ENCODE assay signal across 12 cellular contexts in genomic region chr2:239979243-239980023, GRCh38. TPM values are rescaled to one million over a fixed set of nuclear protein-coding genes. Genes with fewer than 3 reads are reported as not detected.
A peak's percentile ranks its signal among the peaks of the same experiment; 100 is the strongest.
DNase-seq lines count a peak whose midpoint lies in the region; ATAC-seq, FAIRE-seq and TF ChIP-seq lines count a peak whose summit lies in the region.
"Had no signal": no experiment of that assay in that cellular context is flagged by ENCODE, and none has a peak within 500 bp of the region (broad histone marks: within the 10 kb centered on the region; RNA-seq: fewer than 3 reads in every experiment).

No MANE protein-coding gene starts in this region.

- no peak overlapping the region for H4K8ac ChIP-seq in H1 (ENCODE audit: extremely low read depth, insufficient read depth, low read length)

- POLR2A ChIA-PET in H1 (lab: Charles Lee; ENCODE audit: partially characterized antibody) = no interaction called here

- H2BK5ac ChIP-seq in H1 (ENCODE audit: low read depth, low read length) = no peak overlapping the region; the same call in 1 of the 2 replicates

- H3K79me2 ChIP-seq in GM23248 (ENCODE audit: insufficient read depth) (peaks cover 12% of the 10 kb centered on the region; the same call in 1 of the 2 replicates), H1 (ENCODE audit: control insufficient read depth in 1 of 2, insufficient read depth in 2 of 2, low read length in 2 of 2) (no peaks in the 10 kb centered on the region)

- H3K18ac ChIP-seq in H1 (ENCODE audit: extremely low read depth, low read length) = no peak overlapping the region

- H3K4ac ChIP-seq in H1 (replicated peaks; ENCODE audit: insufficient read length, low read depth, low read length) = no peak overlapping the region

- CTCF ChIA-PET in H1 (lab: Charles Lee; ENCODE audit: partially characterized antibody) = interaction anchor here (0.8 to 5.2 kb wide), 8 partner anchors 11 to 797 kb away, joined by 3 to 41 read pairs (median 6); no protein-coding TSS in a partner anchor

- FAIRE-seq in H1 (lab: Jason Lieb, UNC) = no peak
- FAIRE-seq: frontal cortex had no signal

- no peaks in the 10 kb centered on the region for H3K23me2 ChIP-seq in H1 (ENCODE audit: low read depth, low read length)

- H3K56ac ChIP-seq in H1 (replicated peaks; ENCODE audit: insufficient read length, low read depth, low read length) = no peak overlapping the region

- H2BK15ac ChIP-seq in H1 (ENCODE audit: low read length) = no peak overlapping the region

- 95 to 97% methylated on average over 17 to 19 of the region's 19 CpGs for WGBS in GM23248 (ENCODE audit: low coverage in 1 of 2, low lambda C conversion rate in 2 of 2, missing lambda C conversion rate in 2 of 2), 2 experiments
- 69% methylated on average over 15 of the region's 19 CpGs; no CpG with 5 or more reads in 1 of the 2 experiments for WGBS in H1 (ENCODE audit: extremely low coverage in 1 of 2, insufficient coverage in 1 of 2, insufficient read length in 1 of 2, insufficient replicate concordance in 2 of 2, low coverage in 1 of 2, low lambda C conversion rate in 2 of 2, missing lambda C conversion rate in 1 of 2), 2 experiments
- WGBS in iPS DF 6.9 (ENCODE audit: insufficient coverage, insufficient read length) = no CpG with 5 or more reads among the region's 19 CpGs
- 81 to 82% methylated on average over 17 to 19 of the region's 19 CpGs for WGBS in tibial nerve, 2 donors

- H2BK12ac ChIP-seq in H1 (ENCODE audit: low read depth, low read length) = no peak overlapping the region

- no peak overlapping the region for H3K23ac ChIP-seq in H1 (ENCODE audit: insufficient read length)

- H3K9me2 ChIP-seq in GM23248 (ENCODE audit: insufficient read depth) = no peaks in the 10 kb centered on the region

- TF ChIP-seq POLR2A in H1 (IDR thresholded peaks at IDR 0.05; ENCODE audit: control extremely low read depth in 1 of 2, low read depth in 2 of 2, low read length in 2 of 2) = no peak
- TF ChIP-seq POLR2A in tibial nerve (IDR thresholded peaks at IDR 0.05) = no peak

- 0 out of 2 replicates have a peak, but pooled peaks cover 4% of the 10 kb centered on the region for H3F3A ChIP-seq in GM23248 (ENCODE audit: insufficient read depth)

- H3K79me1 ChIP-seq in H1 (ENCODE audit: low read depth, low read length) = no peaks in the 10 kb centered on the region; the same call in 1 of the 2 replicates

- H3K27me3 ChIP-seq in GM23248 (replicated peaks; ENCODE audit: insufficient read depth) (no peaks in the 10 kb centered on the region), H1 (replicated peaks in 1 of 4; ENCODE audit: control insufficient read depth in 3 of 4, extremely low read depth in 1 of 4, insufficient read depth in 3 of 4, low read length in 3 of 4) (no peaks in the 10 kb centered on the region), iPS DF 6.9 (ENCODE audit: control insufficient read depth, insufficient read depth, low read length) (no peaks in the 10 kb centered on the region), tibial nerve (no peaks in the 10 kb centered on the region)

- TF ChIP-seq EP300 in H1 (IDR thresholded peaks at IDR 0.05; ENCODE audit: borderline replicate concordance in 1 of 2, low read depth in 2 of 2, low read length in 2 of 2) = no peak
- TF ChIP-seq EP300 in tibial nerve (IDR thresholded peaks at IDR 0.05) = no peak

- no peak overlapping the region for H2BK120ac ChIP-seq in H1 (replicated peaks; ENCODE audit: low read depth, low read length)

- H3K9me3 ChIP-seq in GM23248 (ENCODE audit: low read depth) (no peaks in the 10 kb centered on the region), H1 (ENCODE audit: insufficient read depth in 2 of 2, low read depth in 1 of 2, low read length in 1 of 2) (no peaks in the 10 kb centered on the region), iPS DF 6.9 (ENCODE audit: control insufficient read depth, insufficient read depth, low read length) (no peaks in the 10 kb centered on the region), tibial nerve (no peaks in the 10 kb centered on the region)

- no peak overlapping the region for H2AK5ac ChIP-seq in H1 (ENCODE audit: low read depth, low read length)

- H3K27ac ChIP-seq in GM23248 = peak overlapping the region; percentile 81; the same call in 1 of the 2 replicates
- no peak overlapping the region; the same call in 1 of the 2 replicates for H3K27ac ChIP-seq in H1 (ENCODE audit: low read depth, low read length)
- H3K27ac ChIP-seq in iPS DF 6.9 (ENCODE audit: low read length) = no peak overlapping the region
- H3K27ac ChIP-seq in tibial nerve = no peak overlapping the region

- H4K20me1 ChIP-seq in GM23248 (ENCODE audit: insufficient read depth) (no peaks in the 10 kb centered on the region), H1 (replicated peaks in 1 of 2; ENCODE audit: control insufficient read depth in 1 of 2, insufficient read depth in 2 of 2, low read length in 2 of 2) (peaks cover 8 to 9% of the 10 kb centered on the region in 2 experiments)

- H2BK20ac ChIP-seq in H1 (ENCODE audit: low read length) = no peak overlapping the region

- no peak overlapping the region for H4K91ac ChIP-seq in H1 (replicated peaks; ENCODE audit: insufficient read length, low read length)

- no peak overlapping the region for H3K14ac ChIP-seq in H1 (ENCODE audit: insufficient read length)

- no peak overlapping the region for H3K4me3 ChIP-seq in GM23248
- H3K4me3 ChIP-seq in H1 (ENCODE audit: extremely low read depth in 1 of 4, insufficient read depth in 2 of 4, low read depth in 3 of 4, low read length in 4 of 4) = no peak overlapping the region
- no peak overlapping the region for H3K4me3 ChIP-seq in iPS DF 6.9 (ENCODE audit: low read length)
- H3K4me3 ChIP-seq in tibial nerve = no peak overlapping the region

- no peak overlapping the region for H3K4me2 ChIP-seq in GM23248 (ENCODE audit: unreplicated experiment)
- H3K4me2 ChIP-seq in H1 (ENCODE audit: insufficient read depth in 1 of 2, low read depth in 2 of 2, low read length in 2 of 2) = no peak overlapping the region

- peaks cover 4% of the 10 kb centered on the region; the same call in 1 of the 2 replicates for H3K36me3 ChIP-seq in GM23248 (ENCODE audit: low read depth)
- H3K36me3 ChIP-seq in H1 (ENCODE audit: control insufficient read depth in 2 of 4, insufficient read depth in 4 of 4, low read length in 3 of 4) = no peaks in the 10 kb centered on the region; a peak in 1 of 8 replicates
- H3K36me3 ChIP-seq in iPS DF 6.9 (ENCODE audit: control insufficient read depth, insufficient read depth, low read length) = peaks cover 3% of the 10 kb centered on the region; the same call in 1 of the 2 replicates
- peaks cover 0 to 74% (median under 1%) of the 10 kb centered on the region in 3 donors for H3K36me3 ChIP-seq in tibial nerve

- H3K9ac ChIP-seq in GM23248 (peak overlapping the region; percentile 65; the same call in 1 of the 2 replicates), H1 (replicated peaks in 1 of 4; ENCODE audit: extremely low read depth in 1 of 4, low read depth in 3 of 4, low read length in 3 of 4) (no peak overlapping the region)

- TF ChIP-seq RAD21 in H1 (IDR thresholded peaks at IDR 0.05 in 1 of 2, conservative IDR thresholded peaks at IDR 0.05 in 1 of 2; ENCODE audit: low read depth in 2 of 2, low read length in 2 of 2) = peak; percentile 68 to 73

- H3K4me1 ChIP-seq in GM23248 (ENCODE audit: insufficient read depth) = peaks cover 4% of the 10 kb centered on the region; the same call in 1 of the 2 replicates
- H3K4me1 ChIP-seq in H1 (replicated peaks in 1 of 4; ENCODE audit: control insufficient read depth in 3 of 4, insufficient read depth in 4 of 4, low read length in 3 of 4) = no peaks in the 10 kb centered on the region; a peak in 1 of 7 replicates
- 0 out of 2 replicates have a peak, but pooled peaks cover 2% of the 10 kb centered on the region for H3K4me1 ChIP-seq in iPS DF 6.9 (ENCODE audit: control insufficient read depth, insufficient read depth, low read length)
- no peaks in the 10 kb centered on the region for H3K4me1 ChIP-seq in tibial nerve

- intact Hi-C loops in sciatic nerve (cut with DNase I) = no loop called here

- H4K5ac ChIP-seq in H1 (ENCODE audit: insufficient read length, low read depth, low read length) = no peak overlapping the region

- H2AFZ ChIP-seq in GM23248 (no peak overlapping the region), H1 (ENCODE audit: low read length) (no peak overlapping the region)

- peak; percentile 79 for ATAC-seq in sciatic nerve
- ATAC-seq in GM21737 (IDR thresholded peaks at IDR 0.05; ENCODE audit: unreplicated experiment) = no peak

- TF ChIP-seq CTCF in H1 (IDR thresholded peaks at IDR 0.05; ENCODE audit: control extremely low read depth in 1 of 3, insufficient read depth in 1 of 3, low read depth in 1 of 3, low read length in 3 of 3) (peak; percentile 71 to 97 (median 80)), tibial nerve (IDR thresholded peaks at IDR 0.05) (peak in 1 of 5 experiments; percentile 4)

- in situ Hi-C loops in GM23248 (cut with MboI) = no loop called here

- peak; percentile 8 for DNase-seq in GM23248
- DNase-seq in H1 (ENCODE audit: low read depth in 1 of 2, low spot score in 2 of 2) = peak; percentile 19 to 68
- peak; percentile 27 for DNase-seq in iPS DF 6.9 (ENCODE audit: low read depth, low spot score)
- DNase-seq in sciatic nerve (ENCODE audit: low spot score) = no peak
- DNase-seq in tibial nerve (ENCODE audit: low spot score in 2 of 2) = no peak
- DNase-seq in stimulated activated CD4-positive, alpha-beta T cell treated with anti-CD3 and anti-CD28 coated beads, Interleukin-2, amount 100 ng/mL, for 24 hours = no peak
- DNase-seq in NCI-H2196 treated with DMSO at 0.1 percent for 48 hours (lab: John Stamatoyannopoulos, UW; ENCODE audit: unreplicated experiment) = no peak
- DNase-seq: NCI-H1092 had no signal

RNA-seq across cellular contexts. Expression of gene NDUFA10, which starts 45.7 kb away (rescaled TPM):
- 154 and 207 TPM in 2 replicates for total RNA-seq in GM23248 (2014; rRNA removed; shearing (Covaris generic))
- polyA plus RNA-seq in GM23248 (2016; fragmentation: Nextera tagmentation; extraction: Ambion mirVana) (136 and 148 TPM in 2 replicates), H1 (2011; rRNA removed) (84.1 and 90.8 TPM in 2 replicates)
- total RNA-seq in H1 (2021; fragmentation: NEBNext Ultra II Directional; extraction: Animal tissue kit (Norgen Biotek cat#: 25700)) = 90.6 and 90.9 TPM in 2 replicates
- 104 TPM for polyA plus RNA-seq in H1 (2011; cell fraction: cytosol; rRNA removed)
- polyA plus RNA-seq in H1 (2011; cell fraction: nucleus; rRNA removed) = 69.7 TPM
- polyA plus RNA-seq in H1 (2012, experiment 1 of 2) = 85.8 to 93.7 TPM (median 89.4 TPM) in 4 replicates
- polyA plus RNA-seq in H1 (2012, experiment 2 of 2) = 29.2 TPM
- polyA plus RNA-seq in H1 (2013, experiment 1 of 2) = 68.1 TPM
- 72.2 TPM for polyA plus RNA-seq in H1 (2013, experiment 2 of 2)
- 87.6 and 101 TPM in 2 replicates for polyA minus RNA-seq in H1 (2011; rRNA and poly(A)+ RNA removed)
- polyA minus RNA-seq in H1 (2011; cell fraction: cytosol; rRNA and poly(A)+ RNA removed) = 24.0 TPM
- 48.1 TPM for polyA minus RNA-seq in H1 (2011; cell fraction: nucleus; rRNA and poly(A)+ RNA removed)
- total RNA-seq in sciatic nerve (124 TPM), tibial nerve (100 to 1,000 TPM in 3 of 4 donors, 10 to 100 TPM in 1; 82.3 to 145 (median 102) TPM)

RNA-seq across cellular contexts. Expression of gene OR6B2, which starts 50.8 kb away (rescaled TPM):
- not detected in 2 replicates for total RNA-seq in GM23248 (2014; rRNA removed; shearing (Covaris generic))
- polyA plus RNA-seq in GM23248 (2016; fragmentation: Nextera tagmentation; extraction: Ambion mirVana) (not detected in 2 replicates), H1 (2011; rRNA removed) (not detected in 2 replicates)
- total RNA-seq in H1 (2021; fragmentation: NEBNext Ultra II Directional; extraction: Animal tissue kit (Norgen Biotek cat#: 25700)) = not detected in 2 replicates
- polyA plus RNA-seq in H1 (2011; cell fraction: cytosol; rRNA removed) = not detected
- not detected for polyA plus RNA-seq in H1 (2011; cell fraction: nucleus; rRNA removed)
- not detected in 4 replicates for polyA plus RNA-seq in H1 (2012, experiment 1 of 2)
- not detected for polyA plus RNA-seq in H1 (2012, experiment 2 of 2)
- polyA plus RNA-seq in H1 (2013, experiment 1 of 2) = not detected
- not detected for polyA plus RNA-seq in H1 (2013, experiment 2 of 2)
- not detected in 2 replicates for polyA minus RNA-seq in H1 (2011; rRNA and poly(A)+ RNA removed)
- polyA minus RNA-seq in H1 (2011; cell fraction: cytosol; rRNA and poly(A)+ RNA removed) = not detected
- polyA minus RNA-seq in H1 (2011; cell fraction: nucleus; rRNA and poly(A)+ RNA removed) = not detected
- total RNA-seq in sciatic nerve (5.1 TPM), tibial nerve (1 to 10 TPM; 2.7 to 5.7 (median 3.1) TPM)
- total RNA-seq: activated CD8-positive, alpha-beta memory T cell treated with anti-CD3 and anti-CD28 coated beads for 36 hours; frontal cortex had no signal
- polyA plus RNA-seq: adipose tissue had no signal

Comparison
In these comparisons a context has a peak if more than half of its experiments do, and no peak if none do; other contexts are left out.
1. DNase-seq: peak in GM23248 (single experiment), H1 (2 of 2) and iPS DF 6.9 (single experiment); none in sciatic nerve (single experiment), tibial nerve (0 of 2), stimulated activated CD4-positive, alpha-beta T cell treated with anti-CD3 and anti-CD28 coated beads, Interleukin-2, amount 100 ng/mL, for 24 hours (0 of 2) and NCI-H2196 treated with DMSO at 0.1 percent for 48 hours (single experiment).